7 cellular contexts compared by ENCODE assay signal in genomic region chr7:121328508-121329459, GRCh38. TPM values are rescaled to one million over a fixed set of nuclear protein-coding genes. Genes with fewer than 3 reads are reported as not detected.
DNase-seq lines count a peak whose midpoint lies in the region; ATAC-seq and TF ChIP-seq lines count a peak whose summit lies in the region.

Gene WNT16 (plus strand): TSS chr7:121329000. CDS start chr7:121329293, 293 bp downstream.

- H3K4me3 ChIP-seq in foreskin fibroblast (ENCODE audit: low read depth in 1 of 2, low read length in 2 of 2) = peak within 1 kb of the TSS; percentile 53 to 66

- DNase-seq in SK-N-DZ (ENCODE audit: low spot score) (peak; percentile 65), foreskin fibroblast (peak in 1 of 2 donors; percentile 44), putamen (ENCODE audit: low spot score) (peak; percentile 53), NCI-H1105 (lab: John Stamatoyannopoulos, UW) (no peak)

- ATAC-seq in GM21390 (IDR thresholded peaks at IDR 0.05; ENCODE audit: unreplicated experiment) (peak; percentile 42), GM18870 (IDR thresholded peaks at IDR 0.05; ENCODE audit: unreplicated experiment) (no peak), HG03280 (IDR thresholded peaks at IDR 0.05; ENCODE audit: unreplicated experiment) (no peak)

- TF ChIP-seq CTCF in foreskin fibroblast (IDR thresholded peaks at IDR 0.05; ENCODE audit: low read depth, low read length) = no peak

RNA-seq across cellular contexts. Expression of gene WNT16, which starts in this region (rescaled TPM):
- polyA plus RNA-seq in SK-N-DZ (2014; cell fraction: cytosol; rRNA removed) = not detected in 2 replicates
- polyA plus RNA-seq in SK-N-DZ (2014; cell fraction: nucleus; rRNA removed) = 0.24 TPM in 1 of 2 replicates, not detected in the other
